Comparison of ENCODE assay signal across 19 cellular contexts in the genomic region with DNA sequence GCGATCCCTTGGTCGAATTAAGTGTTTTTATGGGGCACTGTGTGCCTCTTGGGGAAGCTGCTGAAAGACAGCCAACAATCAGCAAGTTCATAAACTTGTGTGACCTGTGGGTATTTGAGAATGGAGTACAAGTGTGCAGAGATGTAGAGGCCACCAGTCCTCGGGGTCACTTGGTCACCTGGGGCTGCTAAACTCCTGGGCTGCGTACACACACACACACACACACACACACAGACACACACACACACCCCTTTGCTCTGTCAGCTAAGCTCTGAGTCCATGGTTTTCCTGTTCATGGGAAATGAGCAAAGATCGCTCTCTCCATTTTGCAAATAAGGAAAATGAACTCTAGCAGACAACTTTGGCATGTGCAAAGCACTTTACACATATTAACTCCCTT. TPM values are rescaled to one million over a fixed set of nuclear protein-coding genes. Genes with fewer than 3 reads are reported as not detected.
DNase-seq lines count a peak whose midpoint lies in the region; ATAC-seq, FAIRE-seq and TF ChIP-seq lines count a peak whose summit lies in the region.
"Had no signal": no experiment of that assay in that cellular context is flagged by ENCODE, and none has a peak within 500 bp of the region (broad histone marks: within the 10 kb centered on the region; RNA-seq: fewer than 3 reads in every experiment).

No MANE protein-coding gene starts in this region.

- CTCF ChIA-PET in SK-N-SH (lab: Yijun Ruan, JAX) (interaction anchor here (1.6 to 3.1 kb wide), 2 partner anchors 9 to 18 kb away, joined by 5 to 15 read pairs; no protein-coding TSS in a partner anchor), GM12878 (lab: Yijun Ruan, JAX) (interaction anchor here (1.4 kb wide), 1 partner anchor 18 kb away, joined by 4 read pairs; no protein-coding TSS in a partner anchor)

- H3K4me3 ChIP-seq in SK-N-SH (ENCODE audit: low read depth in 2 of 2, low read length in 1 of 2), result no peak overlapping the region
- no peak overlapping the region for H3K4me3 ChIP-seq in GM12878
- H3K4me3 ChIP-seq in mucosa of descending colon, result no peak overlapping the region
- H3K4me3 ChIP-seq: A549 had no signal

- no peak overlapping the region for H3K27ac ChIP-seq in SK-N-SH (ENCODE audit: low read depth in 2 of 2, low read length in 1 of 2)
- no peak overlapping the region for H3K27ac ChIP-seq in GM12878 (ENCODE audit: control insufficient read depth, insufficient read depth)
- H3K27ac ChIP-seq: 22Rv1, A549, C4-2B, HL-60 had no signal

- SMC1A ChIA-PET in GM12878 (lab: Charles Lee; ENCODE audit: uncharacterized antibody, unreplicated experiment), result no interaction called here

- no peaks in the 10 kb centered on the region for H3F3A ChIP-seq in SK-N-SH (replicated peaks; ENCODE audit: insufficient read depth)

- 9% methylated on average over 5 of the region's 5 CpGs for WGBS in SK-N-SH (ENCODE audit: low lambda C conversion rate)
- WGBS in GM12878 (ENCODE audit: insufficient coverage, insufficient replicate concordance, low lambda C conversion rate, missing lambda C conversion rate), result 60% methylated on average over 5 of the region's 5 CpGs

- in situ Hi-C loops in GM12878 (cut with MboI), result no loop called here

- BruUV-seq in GM12878 (replicated peaks; lab: Mats Ljungman, UMichigan), result no TSS peak

- no peaks in the 10 kb centered on the region for H3K9me3 ChIP-seq in SK-N-SH
- H3K9me3 ChIP-seq in GM12878 (replicated peaks; ENCODE audit: control insufficient read depth, insufficient read depth, low read length), result no peaks in the 10 kb centered on the region
- H3K9me3 ChIP-seq in mucosa of descending colon, result no peaks in the 10 kb centered on the region
- H3K9me3 ChIP-seq: A549, Caco-2 had no signal

- H3K4me2 ChIP-seq in SK-N-SH, result no peak overlapping the region
- no peak overlapping the region for H3K4me2 ChIP-seq in GM12878 (ENCODE audit: control insufficient read depth, insufficient read depth)
- H3K4me2 ChIP-seq: A549 had no signal

- peaks cover 31% of the 10 kb centered on the region; the same call in 1 of the 2 replicates for H3K27me3 ChIP-seq in SK-N-SH (ENCODE audit: insufficient read depth)
- H3K27me3 ChIP-seq in GM12878 (replicated peaks in 1 of 2; ENCODE audit: control insufficient read depth in 2 of 2, insufficient read depth in 2 of 2, low read length in 1 of 2), result no peaks in the 10 kb centered on the region

- H4K20me1 ChIP-seq in SK-N-SH (ENCODE audit: insufficient read depth), result no peaks in the 10 kb centered on the region
- no peaks in the 10 kb centered on the region for H4K20me1 ChIP-seq in GM12878 (ENCODE audit: control insufficient read depth, insufficient read depth)

- H3K9me2 ChIP-seq in SK-N-SH, result no peaks in the 10 kb centered on the region

- no peak for TF ChIP-seq POLR2A in GM12878 (IDR thresholded peaks at IDR 0.05; ENCODE audit: low read depth, low read length)
- TF ChIP-seq POLR2A in erythroblast (IDR thresholded peaks at IDR 0.05; ENCODE audit: low read length), result no peak

- TF ChIP-seq EP300 in SK-N-SH (IDR thresholded peaks at IDR 0.05; ENCODE audit: borderline replicate concordance in 1 of 2, low read depth in 1 of 2, low read length in 1 of 2), result no peak
- no peak for TF ChIP-seq EP300 in GM12878 (IDR thresholded peaks at IDR 0.05; ENCODE audit: borderline replicate concordance in 1 of 2, control insufficient read depth in 1 of 2, low read depth in 2 of 2, low read length in 2 of 2)

- no peak overlapping the region for H2AFZ ChIP-seq in SK-N-SH (ENCODE audit: low read depth)
- H2AFZ ChIP-seq in GM12878 (ENCODE audit: control insufficient read depth, low read depth, low read length), result no peak overlapping the region

- FAIRE-seq in GM12878 (lab: Jason Lieb, UNC), result no peak
- FAIRE-seq in urothelium cell line (lab: Jason Lieb, UNC), result peak; percentile 84
- FAIRE-seq: A549, D721Med, H54 had no signal

- TF ChIP-seq RAD21 in SK-N-SH (IDR thresholded peaks at IDR 0.05; ENCODE audit: low read length), result no peak
- no peak for TF ChIP-seq RAD21 in GM12878 (IDR thresholded peaks at IDR 0.05; ENCODE audit: insufficient read depth, low read depth, low read length)

- no peaks in the 10 kb centered on the region for H3K79me2 ChIP-seq in SK-N-SH (ENCODE audit: insufficient read depth)
- H3K79me2 ChIP-seq in GM12878 (ENCODE audit: control insufficient read depth, insufficient read depth, low read length), result no peaks in the 10 kb centered on the region

- H3K36me3 ChIP-seq in SK-N-SH (replicated peaks in 1 of 2; ENCODE audit: control insufficient read depth in 1 of 2, insufficient read depth in 2 of 2, low read length in 1 of 2), result no peaks in the 10 kb centered on the region
- H3K36me3 ChIP-seq in GM12878 (ENCODE audit: control insufficient read depth in 2 of 2, insufficient read depth in 2 of 2, low read length in 1 of 2), result no peaks in the 10 kb centered on the region
- no peaks in the 10 kb centered on the region for H3K36me3 ChIP-seq in mucosa of descending colon (ENCODE audit: low read depth)

- POLR2A ChIA-PET in SK-N-SH (lab: Yijun Ruan, JAX), result no interaction called here
- POLR2A ChIA-PET in GM12878 (lab: Charles Lee), result no interaction called here

- H3K9ac ChIP-seq in SK-N-SH (no peak overlapping the region), GM12878 (ENCODE audit: control insufficient read depth, insufficient read depth, low read length) (no peak overlapping the region)

- DNase-seq in SK-N-SH (no peak), GM12878 (ENCODE audit: low read depth, low spot score) (no peak), mucosa of descending colon (no peak), urothelium cell line (ENCODE audit: low spot score) (no peak), EL (no peak), erythroblast (lab: John Stamatoyannopoulos, UW) (no peak)
- DNase-seq: AML-193; Caco-2; CD4-positive, alpha-beta T cell; GDM1; HCEC 1CT had no signal

- ATAC-seq in SK-N-SH treated with all-trans-retinoic acid at 6 μM for 48 hours (peak; percentile 41; the same call in 2 of the 3 replicates), GM12878 (no peak), mucosa of descending colon (peak; percentile 45), GM18870 (IDR thresholded peaks at IDR 0.05; ENCODE audit: unreplicated experiment) (no peak)

- intact Hi-C loops in GM12878 (cut with micrococcal nuclease; ENCODE audit: unreplicated experiment) (no loop called here), mucosa of descending colon (cut with DNase I, micrococcal nuclease) (no loop called here)

- H3K4me1 ChIP-seq in SK-N-SH (ENCODE audit: control insufficient read depth in 1 of 2, insufficient read depth in 2 of 2, low read depth in 1 of 2, low read length in 1 of 2) (no peaks in the 10 kb centered on the region), GM12878 (ENCODE audit: control insufficient read depth, insufficient read depth, low read length) (no peaks in the 10 kb centered on the region), mucosa of descending colon (ENCODE audit: low read depth) (no peaks in the 10 kb centered on the region)
- H3K4me1 ChIP-seq: A549, Caco-2 had no signal

- RAD21 ChIA-PET in GM12878 (lab: Charles Lee; ENCODE audit: unreplicated experiment), result no interaction called here

- TF ChIP-seq CTCF in SK-N-SH (IDR thresholded peaks at IDR 0.05) (no peak), GM12878 (IDR thresholded peaks at IDR 0.05 in 2 of 3, conservative IDR thresholded peaks at IDR 0.05 in 1 of 3; ENCODE audit: control insufficient read depth in 2 of 3, extremely low read depth in 1 of 3, insufficient read depth in 1 of 3, low read depth in 3 of 3, low read length in 3 of 3) (no peak), mucosa of descending colon (IDR thresholded peaks at IDR 0.05) (no peak)

RNA-seq across cellular contexts. Expression of a gene that starts 24.5 kb away (rescaled TPM):
- polyA plus RNA-seq in SK-N-SH (2012; rRNA removed), result 38.6 and 42.7 TPM in 2 replicates
- polyA plus RNA-seq in SK-N-SH (2012; cell fraction: cytosol; rRNA removed), result 40.1 and 42.3 TPM in 2 replicates
- polyA plus RNA-seq in SK-N-SH (2012; cell fraction: nucleus; rRNA removed), result 38.8 and 43.3 TPM in 2 replicates
- 15.5 and 26.3 TPM in 2 replicates for total RNA-seq in GM12878 (2013; cell fraction: nucleolus; rRNA removed)
- total RNA-seq in GM12878 (2014; rRNA removed), result 47.5 and 53.9 TPM in 2 replicates
- total RNA-seq in GM12878 (2014; rRNA removed; fragmentation: Illumina TruSeq; extraction: Trizol), result 43.7 and 44.1 TPM in 2 replicates
- total RNA-seq in GM12878 (2021), result 29.9 and 30.8 TPM in 2 replicates
- 25.1 TPM for polyA plus RNA-seq in GM12878 (2011; ENCODE audit: low read depth)
- 52.1 and 54.9 TPM in 2 replicates for polyA plus RNA-seq in GM12878 (2011; rRNA removed)
- 35.2 and 38.3 TPM in 2 replicates for polyA plus RNA-seq in GM12878 (2011; cell fraction: cytosol; rRNA removed)
- polyA plus RNA-seq in GM12878 (2011; cell fraction: nucleus; rRNA removed), result 54.4 and 89.0 TPM in 2 replicates
- polyA plus RNA-seq in GM12878 (2012), result 27.4 and 36.1 TPM in 2 replicates
- polyA plus RNA-seq in GM12878 (2014; fragmentation: Illumina TruSeq; extraction: Trizol), result 39.5 and 52.7 TPM in 2 replicates
- 10 to 100 TPM; 61.4 to 66.7 TPM for polyA plus RNA-seq in GM12878 (2014; fragmentation: Nextera tagmentation; extraction: Ambion mirVana)
- 46.1 and 56.1 TPM in 2 replicates for polyA plus RNA-seq in GM12878 (2014; rRNA removed)
- polyA plus RNA-seq in GM12878 (2016; fragmentation: Nextera tagmentation; extraction: Ambion mirVana), result 10 to 100 TPM; 41.4 to 43.0 TPM
- 23.3 and 24.0 TPM in 2 replicates for polyA minus RNA-seq in GM12878 (2011; rRNA and poly(A)+ RNA removed)
- polyA minus RNA-seq in GM12878 (2011; cell fraction: cytosol; rRNA and poly(A)+ RNA removed), result 6.0 and 10.4 TPM in 2 replicates
- 21.6 and 21.9 TPM in 2 replicates for polyA minus RNA-seq in GM12878 (2011; cell fraction: nucleus; rRNA and poly(A)+ RNA removed)
- total RNA-seq in mucosa of descending colon, result 10 to 100 TPM; 27.0 to 31.3 (median 28.7) TPM

RNA-seq across cellular contexts. Expression of a gene that starts 47.8 kb away (rescaled TPM):
- polyA plus RNA-seq in SK-N-SH (2012; rRNA removed) (6.0 and 7.1 TPM in 2 replicates), GM12878 (2011; rRNA removed) (47.5 and 87.5 TPM in 2 replicates), GM12878 (2014; fragmentation: Illumina TruSeq; extraction: Trizol) (56.7 and 69.4 TPM in 2 replicates), GM12878 (2014; fragmentation: Nextera tagmentation; extraction: Ambion mirVana) (10 to 100 TPM; 71.4 to 86.0 TPM), GM12878 (2014; rRNA removed) (24.8 and 29.6 TPM in 2 replicates), GM12878 (2016; fragmentation: Nextera tagmentation; extraction: Ambion mirVana) (10 to 100 TPM; 53.0 to 60.0 TPM)
- polyA plus RNA-seq in SK-N-SH (2012; cell fraction: cytosol; rRNA removed), result 9.5 and 13.1 TPM in 2 replicates
- polyA plus RNA-seq in SK-N-SH (2012; cell fraction: nucleus; rRNA removed), result 3.2 and 9.9 TPM in 2 replicates
- 72.7 and 82.0 TPM in 2 replicates for total RNA-seq in GM12878 (2013; cell fraction: nucleolus; rRNA removed)
- total RNA-seq in GM12878 (2014; rRNA removed) (22.3 and 32.6 TPM in 2 replicates), GM12878 (2014; rRNA removed; fragmentation: Illumina TruSeq; extraction: Trizol) (44.9 and 48.7 TPM in 2 replicates), GM12878 (2021) (29.7 and 31.9 TPM in 2 replicates), mucosa of descending colon (10 to 100 TPM in 1 of 3 donors, 1 to 10 TPM in 2; 2.2 to 13.3 (median 4.4) TPM)
- polyA plus RNA-seq in GM12878 (2011; ENCODE audit: low read depth), result 14.9 TPM
- 10.4 and 12.7 TPM in 2 replicates for polyA plus RNA-seq in GM12878 (2011; cell fraction: cytosol; rRNA removed)
- 33.5 and 36.6 TPM in 2 replicates for polyA plus RNA-seq in GM12878 (2011; cell fraction: nucleus; rRNA removed)
- 17.7 and 20.3 TPM in 2 replicates for polyA plus RNA-seq in GM12878 (2012)
- polyA minus RNA-seq in GM12878 (2011; rRNA and poly(A)+ RNA removed), result 7.5 and 9.4 TPM in 2 replicates
- 6.0 and 6.2 TPM in 2 replicates for polyA minus RNA-seq in GM12878 (2011; cell fraction: cytosol; rRNA and poly(A)+ RNA removed)
- 15.2 and 17.3 TPM in 2 replicates for polyA minus RNA-seq in GM12878 (2011; cell fraction: nucleus; rRNA and poly(A)+ RNA removed)

Comparison
In these comparisons a context has a peak if more than half of its experiments do, and no peak if none do; other contexts are left out.
1. ATAC-seq: peak in SK-N-SH treated with all-trans-retinoic acid at 6 μM for 48 hours (single experiment) and mucosa of descending colon (single experiment); none in GM12878 (single experiment) and GM18870 (single experiment).